Comparison of ENCODE assay signal across 2 cellular contexts in genomic region chr6:34656378-34657036, GRCh38.
TF ChIP-seq lines count a peak whose summit lies in the region.

No MANE protein-coding gene starts in this region.

TF ChIP-seq in GM23338, 12 proteins besides CTCF, POLR2A, EP300 and RAD21 (continued from another document):
- TF ChIP-seq ZNF462 (CRISPR knock-in tag; IDR thresholded peaks at IDR 0.05) (no peak), ZNF114 (CRISPR knock-in tag; IDR thresholded peaks at IDR 0.05) (no peak), ETS1 (IDR thresholded peaks at IDR 0.05) (no peak), POLR2AphosphoS5 (IDR thresholded peaks at IDR 0.05; ENCODE audit: low read depth) (no peak), ZNF331 (CRISPR knock-in tag; IDR thresholded peaks at IDR 0.05; ENCODE audit: low read depth) (no peak), EZH2 (IDR thresholded peaks at IDR 0.05; ENCODE audit: low read depth, unreplicated experiment) (no peak), JUNB (IDR thresholded peaks at IDR 0.05; ENCODE audit: unreplicated experiment) (no peak), CREB1 (CRISPR knock-in tag; IDR thresholded peaks at IDR 0.05; ENCODE audit: low read depth) (no peak), EZH2phosphoT487 (IDR thresholded peaks at IDR 0.05; ENCODE audit: unreplicated experiment) (no peak), REST (IDR thresholded peaks at IDR 0.05; ENCODE audit: unreplicated experiment) (no peak)

TF ChIP-seq in SK-N-SH, 30 proteins besides CTCF, POLR2A, EP300 and RAD21 (continued from another document):
- TF ChIP-seq REST (IDR thresholded peaks at IDR 0.05; ENCODE audit: low read depth, low read length) (no peak), TEAD4 (IDR thresholded peaks at IDR 0.05; ENCODE audit: borderline replicate concordance, insufficient read depth) (no peak), CHD2 (IDR thresholded peaks at IDR 0.05; ENCODE audit: low read length, partially characterized antibody) (peak; percentile 76), FOXJ3 (CRISPR knock-in tag; IDR thresholded peaks at IDR 0.05) (no peak), FOSL2 (IDR thresholded peaks at IDR 0.05; ENCODE audit: borderline replicate concordance, low read depth) (no peak), GATA2 (CRISPR knock-in tag; IDR thresholded peaks at IDR 0.05) (peak; percentile 29; the same call in 1 of the 2 replicates), ZBTB33 (IDR thresholded peaks at IDR 0.05; ENCODE audit: borderline replicate concordance, low read depth) (no peak), MXI1 (IDR thresholded peaks at IDR 0.05; ENCODE audit: low read depth, low read length) (0 out of 2 replicates have a peak, but pooled peaks have one; percentile 58), POLR2AphosphoS5 (IDR thresholded peaks at IDR 0.05; ENCODE audit: low read depth, low read length) (peak; percentile 31; the same call in 1 of the 2 replicates), USF2 (IDR thresholded peaks at IDR 0.05; ENCODE audit: borderline replicate concordance, low read depth, low read length) (no peak), ELF1 (IDR thresholded peaks at IDR 0.05) (no peak), NFIC (IDR thresholded peaks at IDR 0.05; ENCODE audit: borderline replicate concordance) (no peak)
TF ChIP-seq in SK-N-SH: peak in this region for 6.
